1 cellular context compared by ENCODE assay signal in the genomic region with DNA sequence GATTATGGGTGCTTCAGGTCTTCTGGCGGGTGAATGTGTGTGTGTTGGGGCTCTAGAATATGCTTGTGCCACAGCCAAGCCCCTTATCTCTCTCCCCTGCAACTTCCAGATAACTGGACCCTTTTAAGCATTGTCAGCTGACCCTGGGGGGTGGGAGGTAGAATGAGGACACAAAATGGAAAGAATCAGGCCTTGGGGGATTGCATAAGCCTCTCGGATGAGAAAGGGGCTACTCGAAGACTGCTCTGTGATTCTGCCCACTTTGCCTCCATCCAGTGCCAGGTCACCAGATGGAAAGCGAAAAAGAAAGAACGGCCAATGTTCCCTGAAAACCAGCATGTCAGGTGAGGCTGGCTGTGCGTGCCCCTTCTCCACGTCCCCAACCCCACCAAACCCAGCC.
TF ChIP-seq lines count a peak whose summit lies in the region.

No MANE protein-coding gene starts in this region.

TF ChIP-seq in K562, 482 proteins besides CTCF, POLR2A, EP300 and RAD21 (continued from another document):
- TF ChIP-seq RCOR1 (IDR thresholded peaks at IDR 0.05; ENCODE audit: borderline replicate concordance in 1 of 2, low read depth in 2 of 2, low read length in 2 of 2) (peak in 1 of 2 experiments; percentile 44; a peak in 1 of 4 replicates), DPF2 (IDR thresholded peaks at IDR 0.05) (peak; percentile 80; the same call in 1 of the 2 replicates), ZNF354B (CRISPR knock-in tag; IDR thresholded peaks at IDR 0.05) (no peak), MTA3 (IDR thresholded peaks at IDR 0.05; ENCODE audit: borderline replicate concordance) (0 out of 2 replicates have a peak, but pooled peaks have one; percentile 32), ETV6 (IDR thresholded peaks at IDR 0.05; ENCODE audit: borderline replicate concordance in 1 of 2, low read depth in 2 of 2, low read length in 1 of 2) (no peak), ETV6 (CRISPR knock-in tag; IDR thresholded peaks at IDR 0.05; ENCODE audit: borderline replicate concordance) (no peak), CXXC5 (CRISPR knock-in tag; IDR thresholded peaks at IDR 0.05) (peak; percentile 35; the same call in 1 of the 2 replicates), BRCA1 (IDR thresholded peaks at IDR 0.05) (no peak), BRCA1 (CRISPR knock-in tag; IDR thresholded peaks at IDR 0.05) (no peak), NFIC (IDR thresholded peaks at IDR 0.05) (peak; percentile 39; the same call in 1 of the 2 replicates), E2F1 (CRISPR knock-in tag; IDR thresholded peaks at IDR 0.05) (no peak), TFAP4 (CRISPR knock-in tag; IDR thresholded peaks at IDR 0.05; ENCODE audit: borderline replicate concordance) (0 out of 2 replicates have a peak, but pooled peaks have one; percentile 21), POLR3A (IDR thresholded peaks at IDR 0.05; ENCODE audit: borderline replicate concordance, extremely low read depth, insufficient read depth, insufficient read length) (no peak), JUNB (CRISPR knock-in tag; conservative IDR thresholded peaks at IDR 0.05) (no peak), MEF2A (IDR thresholded peaks at IDR 0.05; ENCODE audit: control insufficient read depth, low read depth, low read length) (no peak)
